Comparison of ENCODE assay signal across 1 cellular context in genomic region chr10:11806706-11807105, GRCh38.
TF ChIP-seq lines count a peak whose summit lies in the region.

No MANE protein-coding gene starts in this region.

TF ChIP-seq in GM23338, 12 proteins besides CTCF, POLR2A, EP300 and RAD21 (continued from another document):
- TF ChIP-seq ZNF462 (CRISPR knock-in tag; IDR thresholded peaks at IDR 0.05) (no peak), ZNF331 (CRISPR knock-in tag; IDR thresholded peaks at IDR 0.05; ENCODE audit: low read depth) (no peak), ZNF114 (CRISPR knock-in tag; IDR thresholded peaks at IDR 0.05) (no peak), ETS1 (IDR thresholded peaks at IDR 0.05) (no peak), REST (IDR thresholded peaks at IDR 0.05; ENCODE audit: unreplicated experiment) (no peak), STAT1 (IDR thresholded peaks at IDR 0.05; ENCODE audit: unreplicated experiment) (no peak), NANOG (IDR thresholded peaks at IDR 0.05; ENCODE audit: borderline replicate concordance) (no peak)
